Comparison of ENCODE assay signal across 2 cellular contexts in genomic region chr19:10458733-10459132, GRCh38. TPM values are rescaled to one million over a fixed set of nuclear protein-coding genes. Genes with fewer than 3 reads are reported as not detected.
"Had no signal": no experiment of that assay in that cellular context is flagged by ENCODE, and none has a peak within 500 bp of the region (broad histone marks: within the 10 kb centered on the region; RNA-seq: fewer than 3 reads in every experiment).

No MANE protein-coding gene starts in this region.

RNA-seq across cellular contexts. Expression of gene S1PR5, which starts 58.5 kb away (rescaled TPM):
- total RNA-seq: LHCN-M2, MCF 10A had no signal
